10 cellular contexts compared by ENCODE assay signal in genomic region chr5:141213656-141214339, GRCh38. TPM values are rescaled to one million over a fixed set of nuclear protein-coding genes. Genes with fewer than 3 reads are reported as not detected.
DNase-seq lines count a peak whose midpoint lies in the region; FAIRE-seq and TF ChIP-seq lines count a peak whose summit lies in the region.
"Not testable (repeated sequence)": the region's sequence is repeated elsewhere in the genome, so short reads cannot be mapped to it uniquely, and the experiment has no call there.
"Had no signal": no experiment of that assay in that cellular context is flagged by ENCODE, and none has a peak within 500 bp of the region (broad histone marks: within the 10 kb centered on the region; RNA-seq: fewer than 3 reads in every experiment).

Gene PCDHB13, plus strand, starts transcription at chr5:141213919. Its CDS starts 205 bp downstream, at chr5:141214124.

- not testable (repeated sequence) for H4K8ac ChIP-seq in mesendoderm (ENCODE audit: low read depth, low read length)

- not testable (repeated sequence) for TF ChIP-seq CTCF in D721Med (IDR thresholded peaks at IDR 0.05; ENCODE audit: insufficient read depth, missing control alignments)
- peak; percentile 8 for TF ChIP-seq CTCF in bronchial epithelial cell (IDR thresholded peaks at IDR 0.05; ENCODE audit: insufficient read depth, low read length, severe bottlenecking)

- not testable (repeated sequence) for H4K5ac ChIP-seq in mesendoderm (ENCODE audit: low read length)

- not testable (repeated sequence) for H2BK120ac ChIP-seq in mesendoderm (ENCODE audit: low read depth, low read length)

- not testable (repeated sequence) for H2BK5ac ChIP-seq in mesendoderm (ENCODE audit: low read length)

- H2AK5ac ChIP-seq in mesendoderm (ENCODE audit: low read length): not testable (repeated sequence)

- not testable (repeated sequence) for H2BK15ac ChIP-seq in mesendoderm (replicated peaks; ENCODE audit: low read depth)

- DNase-seq in D721Med (ENCODE audit: insufficient read length, low spot score): not testable (repeated sequence)
- DNase-seq in NCI-H510A (lab: John Stamatoyannopoulos, UW) (peak; percentile 20), T-helper 9 cell (peak; percentile 17), bronchial epithelial cell (ENCODE audit: low read depth) (peak; percentile 4), globus pallidus (ENCODE audit: low spot score) (peak; percentile 23), mesendoderm (peak; percentile 76)
- peak; percentile 33 for DNase-seq in stimulated activated CD8-positive, alpha-beta memory T cell treated with anti-CD3 and anti-CD28 coated beads, Interleukin-4, amount 100 ng/mL, for 48 hours

- WGBS in mesendoderm (ENCODE audit: extremely low coverage, insufficient coverage, low lambda C conversion rate): no CpG with 5 or more reads among the region's 18 CpGs

- not testable (repeated sequence) for H3K79me1 ChIP-seq in mesendoderm (ENCODE audit: low read length)

- not testable (repeated sequence) for H3K27ac ChIP-seq in HUES6 (ENCODE audit: low read depth, low read length); mesendoderm (ENCODE audit: low read depth, low read length)

- peak; percentile 93 for FAIRE-seq in D721Med (lab: Jason Lieb, UNC)
- FAIRE-seq in bronchial epithelial cell (lab: Jason Lieb, UNC): not testable (repeated sequence)

- H3K9me3 ChIP-seq in HUES6 (ENCODE audit: control insufficient read depth, insufficient read depth, low read depth, low read length): not testable (repeated sequence)

- H3K4ac ChIP-seq in mesendoderm (ENCODE audit: low read depth, low read length): not testable (repeated sequence)

- H3K27me3 ChIP-seq in HUES6 (ENCODE audit: control insufficient read depth, insufficient read depth, low read length); bronchial epithelial cell (ENCODE audit: control insufficient read depth, insufficient read depth, low read length); mesendoderm (ENCODE audit: insufficient read depth, low read length, poor library complexity): not testable (repeated sequence)

- not testable (repeated sequence) for H3K4me2 ChIP-seq in mesendoderm (ENCODE audit: low read length)

- not testable (repeated sequence) for H3K23ac ChIP-seq in mesendoderm (ENCODE audit: low read length)

- H3K4me1 ChIP-seq in HUES6 (ENCODE audit: control insufficient read depth, insufficient read depth, low read length); mesendoderm (ENCODE audit: control insufficient read depth, low read depth, low read length): not testable (repeated sequence)

- peak within 1 kb of the TSS; percentile 7 for H3K18ac ChIP-seq in mesendoderm (ENCODE audit: low read length)

- H3K79me2 ChIP-seq in mesendoderm (ENCODE audit: control insufficient read depth, insufficient read depth, low read length): not testable (repeated sequence)

- not testable (repeated sequence) for H3K36me3 ChIP-seq in HUES6 (ENCODE audit: control insufficient read depth, insufficient read depth, low read length); bronchial epithelial cell (ENCODE audit: control insufficient read depth, insufficient read depth, low read length); mesendoderm (ENCODE audit: control insufficient read depth, insufficient read depth, low read length)

- H3K9ac ChIP-seq in HUES6 (ENCODE audit: low read length); mesendoderm (ENCODE audit: low read length): not testable (repeated sequence)

- H3K4me3 ChIP-seq in HUES6 (ENCODE audit: low read depth, low read length): peak within 1 kb of the TSS; percentile 43; the same call in 1 of the 2 replicates
- not testable (repeated sequence) for H3K4me3 ChIP-seq in bronchial epithelial cell (ENCODE audit: low read depth, low read length); mesendoderm (ENCODE audit: low read length)

- not testable (repeated sequence) for H3K56ac ChIP-seq in mesendoderm (ENCODE audit: low read length)

RNA-seq across cellular contexts. Expression of gene PCDHB13, which starts in this region (rescaled TPM):
- total RNA-seq in bronchial epithelial cell: 0.26 TPM in 1 of 2 replicates, not detected in the other
- 1.4 TPM for polyA plus RNA-seq in mesendoderm (2013, experiment 1 of 2)
- 1.6 TPM for polyA plus RNA-seq in mesendoderm (2013, experiment 2 of 2)
- total RNA-seq: CD4-positive, CD25-positive, alpha-beta regulatory T cell; T-helper 2 cell treated with Interferon-gamma antibody and Interleukin-4, amounts not matched to agents 100 ng/mL and 5 ng/mL, for 36 hours had no signal

Comparison
In these comparisons a context has a peak if more than half of its experiments do, and no peak if none do; other contexts are left out.
1. Peak in DNase-seq in bronchial epithelial cell; RNA of the gene not detected or under 1 TPM.